ENCODE assay signal across 9 cellular contexts in the genomic region with DNA sequence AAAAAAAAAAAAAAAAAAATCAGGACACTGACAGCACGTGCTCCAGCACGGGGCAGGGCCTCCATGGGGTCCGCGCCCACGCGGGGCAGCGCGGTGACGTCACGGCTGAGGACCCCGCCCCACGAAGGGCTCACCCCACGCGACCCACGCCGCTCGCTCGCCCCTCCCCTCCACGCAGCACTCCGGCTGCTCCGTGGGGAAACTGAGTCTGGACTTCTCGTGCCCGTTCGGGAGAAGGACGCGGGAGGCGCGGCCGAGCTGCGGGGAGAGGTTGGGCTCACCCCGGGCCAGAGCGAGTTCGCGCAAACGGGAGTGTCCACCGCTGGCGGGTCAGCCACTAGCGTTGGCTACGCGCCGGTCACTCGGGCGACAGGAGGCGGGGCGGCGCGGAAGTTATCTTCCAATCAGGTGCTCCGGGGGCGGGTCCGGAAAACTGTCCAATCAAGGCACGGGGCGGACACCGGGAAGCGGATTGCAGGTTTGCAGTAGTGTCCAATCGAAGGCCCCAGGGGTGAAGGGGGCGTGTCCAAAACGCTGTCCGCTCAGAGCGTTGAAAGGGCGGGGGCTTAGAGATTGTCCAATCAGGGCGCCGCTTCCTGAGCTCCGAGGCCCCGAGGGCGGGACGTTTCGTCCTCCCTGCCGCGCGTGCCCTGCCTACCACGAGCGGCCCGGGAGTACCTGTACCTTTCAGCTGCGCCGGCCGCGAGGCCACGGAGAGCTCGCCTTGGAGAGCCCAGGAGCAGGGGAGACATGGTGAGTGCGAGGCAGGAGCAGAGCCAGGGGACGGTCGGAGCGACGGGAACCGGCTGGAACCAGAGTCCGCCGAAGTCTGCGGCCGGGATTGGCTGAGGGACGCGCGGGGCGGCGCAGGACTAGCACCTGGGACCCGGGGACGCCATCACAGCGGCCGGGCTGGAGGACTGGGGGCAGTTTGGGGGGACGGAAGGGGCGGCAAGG. TPM values are rescaled to one million over a fixed set of nuclear protein-coding genes. Genes with fewer than 3 reads are reported as not detected.
DNase-seq lines count a peak whose midpoint lies in the region; ATAC-seq, FAIRE-seq and TF ChIP-seq lines count a peak whose summit lies in the region.
"Had no signal": no experiment of that assay in that cellular context is flagged by ENCODE, and none has a peak within 500 bp of the region (broad histone marks: within the 10 kb centered on the region; RNA-seq: fewer than 3 reads in every experiment).

A gene (plus strand): TSS at position 633 of the 957 bp plus-strand sequence. CDS start 118 bp downstream, at position 751.

- peaks cover 12% of the 10 kb centered on the region for H3K4me1 ChIP-seq in keratinocyte (ENCODE audit: control insufficient read depth, extremely low read depth, insufficient read depth, low read length)

- H2AFZ ChIP-seq in keratinocyte (ENCODE audit: control insufficient read depth, low read length): peak within 1 kb of the TSS; percentile 94

- no peaks in the 10 kb centered on the region for H3K9me1 ChIP-seq in keratinocyte (ENCODE audit: control insufficient read depth, extremely low read depth, insufficient read depth, low read length)

- H3K9ac ChIP-seq in keratinocyte (ENCODE audit: control insufficient read depth, extremely low read depth, insufficient read depth, low read length): peak within 1 kb of the TSS; percentile 82
- H3K9ac ChIP-seq: KMS-11 had no signal

- peak; percentile 57 for FAIRE-seq in keratinocyte (lab: Jason Lieb, UNC)

- H4K20me1 ChIP-seq in keratinocyte (ENCODE audit: control insufficient read depth, extremely low read depth, insufficient read depth, low read length): no peaks in the 10 kb centered on the region

- H3K79me2 ChIP-seq in keratinocyte (ENCODE audit: control insufficient read depth, insufficient read depth, low read length): peaks cover 39% of the 10 kb centered on the region

- peak within 1 kb of the TSS; percentile 100 for H3K27ac Mint-ChIP-seq in chondrocyte (ENCODE audit: unreplicated experiment)

- peak within 1 kb of the TSS; percentile 73 to 94 (median 79) for H3K4me3 ChIP-seq in keratinocyte (ENCODE audit: control insufficient read depth in 2 of 3, extremely low read depth in 1 of 3, insufficient read depth in 2 of 3, low read depth in 1 of 3, low read length in 3 of 3)

- peak within 1 kb of the TSS; percentile 75 for H3K27ac ChIP-seq in keratinocyte (ENCODE audit: control insufficient read depth, insufficient read depth, low read length)
- H3K27ac ChIP-seq: KMS-11 had no signal

- H3K4me1 Mint-ChIP-seq in chondrocyte (ENCODE audit: low read depth): peaks cover 15% of the 10 kb centered on the region

- H3K9me3 Mint-ChIP-seq in chondrocyte (ENCODE audit: low read depth): peaks cover 12% of the 10 kb centered on the region

- no peaks in the 10 kb centered on the region for H3K27me3 Mint-ChIP-seq in chondrocyte (ENCODE audit: low read depth)

- TF ChIP-seq POLR2A in GM18951 (IDR thresholded peaks at IDR 0.05; ENCODE audit: extremely low read depth, insufficient read depth, insufficient read length): peak; percentile 65

- in situ Hi-C loops in GM18951 (cut with MboI; ENCODE audit: low sequenced_read_pairs, unreplicated experiment): no loop called here

- TF ChIP-seq CTCF in chondrocyte (IDR thresholded peaks at IDR 0.05): no peak
- TF ChIP-seq CTCF in keratinocyte (optimal IDR thresholded peaks at IDR 0.05 in 1 of 3, IDR thresholded peaks at IDR 0.05 in 1 of 3, conservative IDR thresholded peaks at IDR 0.05 in 1 of 3; ENCODE audit: extremely low read depth in 1 of 3, insufficient read depth in 2 of 3, low read length in 3 of 3): no peak

- DNase-seq in AG08396 (ENCODE audit: low spot score) (peak; percentile 100), NCI-H446 treated with DMSO at 0.1 percent for 48 hours (lab: John Stamatoyannopoulos, UW) (peak; percentile 98), chondrocyte (ENCODE audit: low spot score) (peak; percentile 100), keratinocyte (ENCODE audit: low read depth, low spot score) (peak; percentile 96)
- DNase-seq in activated CD4-positive, alpha-beta T cell treated with anti-CD3 and anti-CD28 coated beads for 24 hours (ENCODE audit: low read depth in 2 of 2): peak; percentile 99
- peak; percentile 97 to 99 (median 98) for DNase-seq in stimulated activated CD4-positive, alpha-beta T cell treated with anti-CD3 and anti-CD28 coated beads, Interleukin-12 subunit alpha, Interleukin-12 subunit beta, amount 100 ng/mL, for 48 hours (ENCODE audit: low read depth in 2 of 3, low spot score in 1 of 3)

- H3K4me2 ChIP-seq in keratinocyte (ENCODE audit: control insufficient read depth, extremely low read depth, insufficient read depth, low read depth, low read length): peak within 1 kb of the TSS; percentile 94
- H3K4me2 ChIP-seq: KMS-11 had no signal

- ATAC-seq in HG03175 (IDR thresholded peaks at IDR 0.05; ENCODE audit: unreplicated experiment): peak; percentile 94

- H3K27me3 ChIP-seq in keratinocyte (ENCODE audit: control insufficient read depth, extremely low read depth, insufficient read depth, low read length): no peaks in the 10 kb centered on the region

- dilution Hi-C loops in keratinocyte (cut with MboI; ENCODE audit: extremely low pct_ligation_motif_present, low sequenced_read_pairs): no loop called here

- H3K4me3 Mint-ChIP-seq in chondrocyte (ENCODE audit: unreplicated experiment): peak within 1 kb of the TSS; percentile 98

- H3K36me3 ChIP-seq in keratinocyte (ENCODE audit: control insufficient read depth in 2 of 2, extremely low read depth in 1 of 2, insufficient read depth in 2 of 2, low read length in 2 of 2): peaks cover 0 to 2% of the 10 kb centered on the region in 2 experiments

- peaks cover 4% of the 10 kb centered on the region for H3K9me3 ChIP-seq in keratinocyte (ENCODE audit: control insufficient read depth, low read depth, low read length)

- H3K36me3 Mint-ChIP-seq in chondrocyte (ENCODE audit: low read depth): no peaks in the 10 kb centered on the region

RNA-seq across cellular contexts. Expression of the gene that starts here (rescaled TPM):
- total RNA-seq in chondrocyte: 2.2 to 2.9 TPM (median 2.2 TPM) in 3 replicates
- 9.4 to 10.1 TPM (median 9.7 TPM) in 3 replicates for polyA plus RNA-seq in keratinocyte
- 13.6 TPM for polyA plus RNA-seq in keratinocyte (2011; ENCODE audit: low read depth)
- 5.2 and 9.5 TPM in 2 replicates for polyA plus RNA-seq in keratinocyte (2011; cell fraction: cytosol; rRNA removed)
- 10.3 and 10.9 TPM in 2 replicates for polyA plus RNA-seq in keratinocyte (2011; cell fraction: nucleus; rRNA removed)
- polyA plus RNA-seq in keratinocyte (2012; ENCODE audit: low replicate concordance): 6.6 and 16.9 TPM in 2 replicates
- 3.3 to 15.6 TPM (median 15.3 TPM) in 3 replicates for polyA minus RNA-seq in keratinocyte
- 8.6 TPM for polyA minus RNA-seq in keratinocyte (2011; cell fraction: cytosol; rRNA and poly(A)+ RNA removed)
- 6.0 and 9.4 TPM in 2 replicates for polyA minus RNA-seq in keratinocyte (2011; cell fraction: nucleus; rRNA and poly(A)+ RNA removed)

Comparison
In these comparisons a context has a peak if more than half of its experiments do, and no peak if none do; other contexts are left out.
1. Peak in every context shown above with its lines: DNase-seq, ATAC-seq, H3K4me3 ChIP-seq and H3K27ac ChIP-seq.